Comparison of ENCODE assay signal across 1 cellular context in genomic region chr11:2219318-2220017, GRCh38.
TF ChIP-seq lines count a peak whose summit lies in the region.

No MANE protein-coding gene starts in this region.

TF ChIP-seq in H1, 55 proteins besides CTCF, POLR2A, EP300 and RAD21:
- TF ChIP-seq TAF1 (IDR thresholded peaks at IDR 0.05; ENCODE audit: low read depth, low read length) (no peak), BRCA1 (IDR thresholded peaks at IDR 0.05; ENCODE audit: low read depth, low read length) (no peak), GABPA (IDR thresholded peaks at IDR 0.05; ENCODE audit: borderline replicate concordance, insufficient read depth, low read length) (no peak), POU5F1 (IDR thresholded peaks at IDR 0.05; ENCODE audit: low read depth, low read length) (no peak)
